In the genomic region with DNA sequence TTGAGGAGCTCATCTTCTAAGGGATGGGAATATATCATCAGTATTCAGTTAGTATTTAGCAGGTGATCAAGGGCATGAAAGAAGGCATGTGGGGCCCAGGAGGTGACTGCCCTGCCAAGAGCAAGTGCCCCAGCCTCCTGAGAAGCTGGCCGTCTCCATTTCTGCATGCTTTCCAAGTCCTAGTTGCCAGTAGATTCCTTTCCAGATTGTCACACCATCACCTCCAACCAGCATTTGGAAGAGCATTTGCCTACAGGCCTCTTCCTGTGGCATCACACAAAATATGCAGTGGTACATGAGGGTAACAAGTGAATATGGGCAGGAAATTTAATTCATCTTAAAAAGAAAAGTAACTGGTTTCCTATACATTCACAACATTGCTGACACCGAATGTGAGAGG, we compare ENCODE assay signal across 18 cellular contexts. TPM values are rescaled to one million over a fixed set of nuclear protein-coding genes. Genes with fewer than 3 reads are reported as not detected.
DNase-seq lines count a peak whose midpoint lies in the region; ATAC-seq, FAIRE-seq and TF ChIP-seq lines count a peak whose summit lies in the region.
"Had no signal": no experiment of that assay in that cellular context is flagged by ENCODE, and none has a peak within 500 bp of the region (broad histone marks: within the 10 kb centered on the region; RNA-seq: fewer than 3 reads in every experiment).

No MANE protein-coding gene starts in this region.

- H3K27ac Mint-ChIP-seq in CD14-positive monocyte: peak overlapping the region in 4 of 7 donors; percentile 38 to 82 (median 54)
- peak overlapping the region; percentile 87 for H3K27ac Mint-ChIP-seq in CD8-positive, alpha-beta T cell
- H3K27ac Mint-ChIP-seq in activated CD4-positive, alpha-beta memory T cell treated with anti-CD3 and anti-CD28 coated beads, Interleukin-2, amount 10 ng/mL, durations not matched to agents 7 days and 5 days: peak overlapping the region; percentile 61
- peak overlapping the region; percentile 3 to 96 (median 80) for H3K27ac Mint-ChIP-seq in naive B cell

- ATAC-seq in CD8-positive, alpha-beta T cell: no peak
- ATAC-seq in naive B cell (ENCODE audit: low read depth in 2 of 2) (no peak), body of pancreas (no peak)
- ATAC-seq: heart right ventricle, lower lobe of right lung, SK-N-SH treated with all-trans-retinoic acid at 6 μM for 48 hours had no signal

- intact Hi-C loops in CD14-positive monocyte (cut with micrococcal nuclease) (no loop called here), body of pancreas (cut with DNase I) (no loop called here)
- intact Hi-C loops in CD8-positive, alpha-beta T cell (cut with DNase I, micrococcal nuclease): loop anchor here in 1 of 2 experiments (1.0 kb wide), 1 partner anchor 8 kb away; no protein-coding TSS in a partner anchor

- WGBS in body of pancreas, 2 donors: 83 to 86% methylated on average over 2 of the region's 2 CpGs

- TF ChIP-seq CTCF in CD14-positive monocyte (IDR thresholded peaks at IDR 0.05) (no peak), body of pancreas (IDR thresholded peaks at IDR 0.05) (no peak)
- no peak for TF ChIP-seq CTCF in CD8-positive, alpha-beta T cell (IDR thresholded peaks at IDR 0.05)

- no peaks in the 10 kb centered on the region for H3K36me3 ChIP-seq in CD8-positive, alpha-beta T cell (ENCODE audit: insufficient read depth, low read length)
- no peaks in the 10 kb centered on the region for H3K36me3 ChIP-seq in body of pancreas (replicated peaks in 1 of 2; ENCODE audit: insufficient read depth in 1 of 2, low read depth in 2 of 2)
- H3K36me3 ChIP-seq: heart right ventricle, lower lobe of right lung had no signal

- POLR2A ChIA-PET in CD8-positive, alpha-beta T cell (lab: Charles Lee): interaction anchor here (0.6 to 1.0 kb wide), 5 partner anchors 17 to 117 kb away, joined by 3 to 4 read pairs (median 3); no protein-coding TSS in a partner anchor
- POLR2A ChIA-PET in activated CD4-positive, alpha-beta memory T cell treated with anti-CD3 and anti-CD28 coated beads, Interleukin-2, amount 10 ng/mL, durations not matched to agents 7 days and 5 days (lab: Charles Lee): interaction anchor here (0.8 to 19.6 kb wide), 7 partner anchors 10 to 95 kb away, joined by 3 to 779 read pairs (median 5); no protein-coding TSS in a partner anchor

- peaks cover 92% of the 10 kb centered on the region for H3K4me1 Mint-ChIP-seq in CD14-positive monocyte
- peaks cover 92% of the 10 kb centered on the region for H3K4me1 Mint-ChIP-seq in CD8-positive, alpha-beta T cell (ENCODE audit: low read depth)
- peaks cover 97% of the 10 kb centered on the region for H3K4me1 Mint-ChIP-seq in activated CD4-positive, alpha-beta memory T cell treated with anti-CD3 and anti-CD28 coated beads, Interleukin-2, amount 10 ng/mL, durations not matched to agents 7 days and 5 days
- H3K4me1 Mint-ChIP-seq in naive B cell: peaks cover 87 to 100% (median 88%) of the 10 kb centered on the region in 3 donors

- H3K4me3 Mint-ChIP-seq in CD14-positive monocyte (no peak overlapping the region), naive B cell (peak overlapping the region in 5 of 8 donors; percentile 1 to 83 (median 47))
- H3K4me3 Mint-ChIP-seq in CD8-positive, alpha-beta T cell: peak overlapping the region; percentile 9
- H3K4me3 Mint-ChIP-seq in activated CD4-positive, alpha-beta memory T cell treated with anti-CD3 and anti-CD28 coated beads, Interleukin-2, amount 10 ng/mL, durations not matched to agents 7 days and 5 days: no peak overlapping the region

- no peaks in the 10 kb centered on the region for H3K9me3 ChIP-seq in CD8-positive, alpha-beta T cell (ENCODE audit: low read length)
- no peaks in the 10 kb centered on the region for H3K9me3 ChIP-seq in body of pancreas
- H3K9me3 ChIP-seq: heart right ventricle, lower lobe of right lung had no signal

- H3K9me3 Mint-ChIP-seq in CD14-positive monocyte (no peaks in the 10 kb centered on the region), naive B cell (no peaks in the 10 kb centered on the region)
- H3K9me3 Mint-ChIP-seq in CD8-positive, alpha-beta T cell: no peaks in the 10 kb centered on the region
- peaks cover 2% of the 10 kb centered on the region for H3K9me3 Mint-ChIP-seq in activated CD4-positive, alpha-beta memory T cell treated with anti-CD3 and anti-CD28 coated beads, Interleukin-2, amount 10 ng/mL, durations not matched to agents 7 days and 5 days

- no peak for FAIRE-seq in H54 (lab: Jason Lieb, UNC)
- FAIRE-seq: RCC 7860 had no signal

- CTCF ChIA-PET in CD8-positive, alpha-beta T cell (lab: Charles Lee): interaction anchor here (0.9 to 2.6 kb wide), 5 partner anchors 10 to 375 kb away, joined by 3 to 10 read pairs (median 3); partner anchors contain the start of gene DTWD2
- CTCF ChIA-PET in activated CD4-positive, alpha-beta memory T cell treated with anti-CD3 and anti-CD28 coated beads, Interleukin-2, amount 10 ng/mL, durations not matched to agents 7 days and 5 days (lab: Charles Lee): interaction anchor here (1.1 to 1.6 kb wide), 5 partner anchors 9 to 375 kb away, joined by 3 to 5 read pairs (median 4); partner anchors contain the start of gene DTWD2

- no peak overlapping the region for H3K27ac ChIP-seq in CD8-positive, alpha-beta T cell (ENCODE audit: low read depth, low read length)
- H3K27ac ChIP-seq in body of pancreas: no peak overlapping the region
- H3K27ac ChIP-seq: heart right ventricle, lower lobe of right lung had no signal

- H3K36me3 Mint-ChIP-seq in CD14-positive monocyte (peaks cover 22 to 46% of the 10 kb centered on the region in 2 donors), naive B cell (peaks cover 14 to 25% of the 10 kb centered on the region in 2 donors)
- peaks cover 50% of the 10 kb centered on the region for H3K36me3 Mint-ChIP-seq in CD8-positive, alpha-beta T cell
- peaks cover 73% of the 10 kb centered on the region for H3K36me3 Mint-ChIP-seq in activated CD4-positive, alpha-beta memory T cell treated with anti-CD3 and anti-CD28 coated beads, Interleukin-2, amount 10 ng/mL, durations not matched to agents 7 days and 5 days (ENCODE audit: low read depth)

- DNase-seq in CD14-positive monocyte (ENCODE audit: low spot score): no peak
- no peak for DNase-seq in CD8-positive, alpha-beta T cell
- no peak for DNase-seq in activated CD4-positive, alpha-beta memory T cell treated with anti-CD3 and anti-CD28 coated beads, Interleukin-2, amount 10 ng/mL, durations not matched to agents 7 days and 5 days
- no peak for DNase-seq in naive B cell
- no peak for DNase-seq in NCI-H2171 treated with DMSO at 0.1 percent for 48 hours (lab: John Stamatoyannopoulos, UW)
- DNase-seq in H54 (ENCODE audit: insufficient read length, low spot score): no peak
- DNase-seq in body of pancreas: no peak
- DNase-seq: AML-193; central memory CD4-positive, alpha-beta T cell; DMS 273 treated with DMSO at 0.1 percent for 48 hours; effector CD8-positive, alpha-beta T cell; heart right ventricle; lower lobe of right lung; NCI-H1048; NCI-H2107 had no signal

- peaks cover 90% of the 10 kb centered on the region for H3K4me1 ChIP-seq in CD8-positive, alpha-beta T cell (ENCODE audit: insufficient read depth, low read length)
- no peaks in the 10 kb centered on the region for H3K4me1 ChIP-seq in body of pancreas

- H3K4me3 ChIP-seq in CD8-positive, alpha-beta T cell (ENCODE audit: low read depth, low read length): no peak overlapping the region
- no peak overlapping the region for H3K4me3 ChIP-seq in body of pancreas
- H3K4me3 ChIP-seq: heart right ventricle, lower lobe of right lung, skin epidermis had no signal

- TF ChIP-seq POLR2A in H54 (IDR thresholded peaks at IDR 0.05; ENCODE audit: low read depth, low read length): no peak
- no peak for TF ChIP-seq POLR2A in body of pancreas (IDR thresholded peaks at IDR 0.05)

- H3K27me3 Mint-ChIP-seq in CD14-positive monocyte (ENCODE audit: low read depth in 3 of 3): no peaks in the 10 kb centered on the region
- H3K27me3 Mint-ChIP-seq in CD8-positive, alpha-beta T cell (ENCODE audit: low read depth): no peaks in the 10 kb centered on the region
- H3K27me3 Mint-ChIP-seq in activated CD4-positive, alpha-beta memory T cell treated with anti-CD3 and anti-CD28 coated beads, Interleukin-2, amount 10 ng/mL, durations not matched to agents 7 days and 5 days: no peaks in the 10 kb centered on the region
- no peaks in the 10 kb centered on the region for H3K27me3 Mint-ChIP-seq in naive B cell

- H3K27me3 ChIP-seq in CD8-positive, alpha-beta T cell (ENCODE audit: insufficient read depth, low read length): no peaks in the 10 kb centered on the region
- no peaks in the 10 kb centered on the region for H3K27me3 ChIP-seq in body of pancreas
- H3K27me3 ChIP-seq: heart right ventricle had no signal

RNA-seq across cellular contexts. Expression of gene TNFAIP8, which starts 7.5 kb away (rescaled TPM):
- 10 to 100 TPM; 47.0 to 55.5 TPM for polyA plus RNA-seq in CD14-positive monocyte
- total RNA-seq in CD8-positive, alpha-beta T cell: 10 to 100 TPM; 62.3 to 63.0 TPM
- 100 to 1,000 TPM; 161 to 163 TPM for total RNA-seq in activated CD4-positive, alpha-beta memory T cell treated with anti-CD3 and anti-CD28 coated beads, Interleukin-2, amount 10 ng/mL, durations not matched to agents 7 days and 5 days
- 100 to 1,000 TPM; 224 to 432 (median 315) TPM for polyA plus RNA-seq in naive B cell (ENCODE audit: low read depth in 6 of 6)
- total RNA-seq in body of pancreas: 10 to 100 TPM; 15.8 to 32.3 TPM

Comparison
In these comparisons a context has a peak if more than half of its experiments do, and no peak if none do; other contexts are left out.
1. H3K4me3 Mint-ChIP-seq: peak in CD8-positive, alpha-beta T cell (single experiment) and naive B cell (5 of 8); none in CD14-positive monocyte (0 of 2) and activated CD4-positive, alpha-beta memory T cell treated with anti-CD3 and anti-CD28 coated beads, Interleukin-2, amount 10 ng/mL, durations not matched to agents 7 days and 5 days (single experiment).
2. Peak in every context shown above with its lines, with median percentiles within 50 percentile points of each other: H3K27ac Mint-ChIP-seq.